Comparison of ENCODE assay signal across 11 cellular contexts in the genomic region with DNA sequence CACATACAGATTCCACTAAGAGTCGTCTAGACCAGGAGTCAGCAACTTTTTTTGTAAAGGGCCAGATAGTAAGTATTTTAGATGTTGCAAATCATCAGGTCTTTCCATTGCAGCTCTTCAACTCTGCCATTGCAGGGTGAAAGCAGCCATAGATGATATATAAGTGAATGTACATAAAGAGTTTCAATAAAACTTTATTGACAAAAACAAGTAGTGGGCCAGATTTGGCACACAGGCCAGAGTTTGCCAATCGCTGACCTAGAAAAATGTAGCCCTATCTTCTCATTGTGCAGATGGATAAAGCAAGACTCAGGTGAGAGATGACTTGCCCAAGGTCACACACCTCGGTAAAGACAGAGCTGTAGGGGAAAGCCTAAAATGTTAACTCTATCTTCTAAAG.
"Had no signal": no experiment of that assay in that cellular context is flagged by ENCODE, and none has a peak within 500 bp of the region (broad histone marks: within the 10 kb centered on the region; RNA-seq: fewer than 3 reads in every experiment).

No MANE protein-coding gene starts in this region.

- H3K27ac ChIP-seq: GM23248 had no signal

- DNase-seq: GM23248, GOT3, H7, H9, HCEC 1CT, HFFc6 had no signal

- H3K9ac ChIP-seq: GM23248 had no signal

- H3K36me3 ChIP-seq: HAP-1 had no signal

- H2AFZ ChIP-seq: GM23248, GM23338 had no signal

- H3K4me3 ChIP-seq: GM23248, GM23338, HAP-1 had no signal

- ATAC-seq: GM23338, HCT116 had no signal

- FAIRE-seq: H1, H54 had no signal

- H3K9me3 ChIP-seq: HAP-1 had no signal

- H3K4me2 ChIP-seq: GM23338 had no signal

- H3K4me1 ChIP-seq: HAP-1 had no signal
